ENCODE assay signal across 11 cellular contexts in the genomic region with DNA sequence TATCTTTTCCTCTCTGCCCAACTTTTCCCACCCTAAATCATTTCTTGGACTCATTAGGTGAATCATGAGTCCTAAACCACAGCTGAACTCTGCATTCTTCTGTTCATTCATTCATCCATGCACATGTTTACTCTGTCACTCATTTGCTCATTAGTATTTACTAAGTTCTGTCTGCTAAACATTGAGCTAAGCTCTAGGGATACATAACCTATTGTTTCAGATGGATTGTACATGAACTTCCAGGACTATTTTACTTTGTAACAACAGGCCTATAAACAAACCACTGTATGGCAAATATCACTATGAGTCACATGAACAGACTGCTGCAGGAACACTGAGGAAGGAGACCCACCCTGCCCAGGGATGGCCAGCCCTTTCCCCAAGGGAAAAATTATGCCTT. TPM values are rescaled to one million over a fixed set of nuclear protein-coding genes. Genes with fewer than 3 reads are reported as not detected.
DNase-seq lines count a peak whose midpoint lies in the region; ATAC-seq and TF ChIP-seq lines count a peak whose summit lies in the region.
"Had no signal": no experiment of that assay in that cellular context is flagged by ENCODE, and none has a peak within 500 bp of the region (broad histone marks: within the 10 kb centered on the region; RNA-seq: fewer than 3 reads in every experiment).

No MANE protein-coding gene starts in this region.

- H3K4me2 ChIP-seq in PC-9, result peak overlapping the region; percentile 20
- H3K4me2 ChIP-seq in osteoblast (ENCODE audit: insufficient read depth, low read length), result peak overlapping the region; percentile 62

- DNase-seq in Daoy (ENCODE audit: low read depth), result peak; percentile 77
- DNase-seq in PC-9, result peak; percentile 12 to 97
- no peak for DNase-seq in esophagus squamous epithelium (lab: John Stamatoyannopoulos, UW)
- peak; percentile 80 for DNase-seq in osteoblast (ENCODE audit: insufficient read length, low spot score, missing footprints)
- no peak for DNase-seq in SK-N-DZ (ENCODE audit: low spot score)
- DNase-seq in activated CD4-positive, alpha-beta T cell treated with anti-CD3 and anti-CD28 coated beads for 36 hours, result no peak
- no peak for DNase-seq in NCI-H345 (lab: John Stamatoyannopoulos, UW)
- DNase-seq in effector CD8-positive, alpha-beta T cell (lab: John Stamatoyannopoulos, UW), result no peak
- DNase-seq: activated CD4-positive, alpha-beta T cell treated with anti-CD3 and anti-CD28 coated beads, Interleukin-2, amount 10 ng/mL, durations not matched to agents 7 days and 5 days; NK-92 treated with Interleukin-12 subunit alpha and Interleukin-12 subunit beta, amount 100 ng/mL, for 24 hours had no signal

- H2AFZ ChIP-seq in PC-9, result no peak overlapping the region
- no peak overlapping the region for H2AFZ ChIP-seq in osteoblast (ENCODE audit: low read length)
- H2AFZ ChIP-seq: parathyroid adenoma had no signal

- H3K36me3 ChIP-seq in PC-9 (ENCODE audit: low read depth) (no peaks in the 10 kb centered on the region), esophagus squamous epithelium (no peaks in the 10 kb centered on the region), osteoblast (ENCODE audit: insufficient read depth, low read length) (no peaks in the 10 kb centered on the region)

- POLR2A ChIA-PET in PC-9 (lab: Charles Lee; ENCODE audit: unreplicated experiment), result interaction anchor here (0.6 to 0.7 kb wide), 2 partner anchors 28 to 83 kb away, joined by 4 to 6 read pairs; a partner anchor contains a TSS
- POLR2A ChIA-PET in activated CD4-positive, alpha-beta T cell treated with anti-CD3 and anti-CD28 coated beads for 36 hours (lab: Charles Lee), result no interaction called here

- no peak for TF ChIP-seq CTCF in PC-9 (conservative IDR thresholded peaks at IDR 0.05)
- TF ChIP-seq CTCF in esophagus squamous epithelium (IDR thresholded peaks at IDR 0.05), result no peak
- no peak for TF ChIP-seq CTCF in osteoblast (IDR thresholded peaks at IDR 0.05; ENCODE audit: extremely low read depth, low read depth, low read length)

- H3K27me3 ChIP-seq in PC-9 (ENCODE audit: insufficient read depth, low read depth), result no peaks in the 10 kb centered on the region
- no peaks in the 10 kb centered on the region for H3K27me3 ChIP-seq in esophagus squamous epithelium
- no peaks in the 10 kb centered on the region for H3K27me3 ChIP-seq in osteoblast (ENCODE audit: insufficient read depth, low read length)

- no peaks in the 10 kb centered on the region for H3K9me3 ChIP-seq in PC-9 (ENCODE audit: insufficient read depth, low read depth)
- no peaks in the 10 kb centered on the region for H3K9me3 ChIP-seq in esophagus squamous epithelium
- H3K9me3 ChIP-seq in osteoblast (ENCODE audit: low read depth, low read length), result no peaks in the 10 kb centered on the region

- no TSS peak for BruUV-seq in PC-9 (replicated peaks; lab: Mats Ljungman, UMichigan)

- H3K27ac Mint-ChIP-seq in activated CD4-positive, alpha-beta T cell treated with anti-CD3 and anti-CD28 coated beads for 36 hours, result no peak overlapping the region
- H3K27ac Mint-ChIP-seq: activated CD4-positive, alpha-beta T cell treated with anti-CD3 and anti-CD28 coated beads, Interleukin-2, amount 10 ng/mL, durations not matched to agents 7 days and 5 days had no signal

- ATAC-seq in activated CD4-positive, alpha-beta T cell treated with anti-CD3 and anti-CD28 coated beads for 36 hours, result no peak

- intact Hi-C loops in PC-9 (cut with micrococcal nuclease; ENCODE audit: unreplicated experiment), result no loop called here
- intact Hi-C loops in esophagus squamous epithelium (cut with DNase I), result no loop called here
- intact Hi-C loops in activated CD4-positive, alpha-beta T cell treated with anti-CD3 and anti-CD28 coated beads for 36 hours (cut with DNase I, micrococcal nuclease), result no loop called here

- H3K27me3 Mint-ChIP-seq in activated CD4-positive, alpha-beta T cell treated with anti-CD3 and anti-CD28 coated beads for 36 hours, result peaks cover 3% of the 10 kb centered on the region
- H3K27me3 Mint-ChIP-seq: activated CD4-positive, alpha-beta T cell treated with anti-CD3 and anti-CD28 coated beads, Interleukin-2, amount 10 ng/mL, durations not matched to agents 7 days and 5 days had no signal

- H3K4me3 ChIP-seq in PC-9, result no peak overlapping the region
- no peak overlapping the region for H3K4me3 ChIP-seq in esophagus squamous epithelium
- no peak overlapping the region for H3K4me3 ChIP-seq in osteoblast (ENCODE audit: insufficient read depth, low read length)

- H3K79me2 ChIP-seq in PC-9 (ENCODE audit: low read depth) (no peaks in the 10 kb centered on the region), osteoblast (ENCODE audit: insufficient read depth, low read length) (no peaks in the 10 kb centered on the region)
- H3K79me2 ChIP-seq: parathyroid adenoma had no signal

- TF ChIP-seq POLR2A in esophagus squamous epithelium (IDR thresholded peaks at IDR 0.05), result no peak

- H3K4me3 Mint-ChIP-seq in activated CD4-positive, alpha-beta T cell treated with anti-CD3 and anti-CD28 coated beads for 36 hours, result no peak overlapping the region
- H3K4me3 Mint-ChIP-seq: activated CD4-positive, alpha-beta T cell treated with anti-CD3 and anti-CD28 coated beads, Interleukin-2, amount 10 ng/mL, durations not matched to agents 7 days and 5 days had no signal

- H3K36me3 Mint-ChIP-seq in activated CD4-positive, alpha-beta T cell treated with anti-CD3 and anti-CD28 coated beads for 36 hours (ENCODE audit: low read depth), result no peaks in the 10 kb centered on the region

- CTCF ChIA-PET in PC-9 (lab: Charles Lee), result no interaction called here
- CTCF ChIA-PET in activated CD4-positive, alpha-beta T cell treated with anti-CD3 and anti-CD28 coated beads for 36 hours (lab: Charles Lee), result interaction anchor here (0.5 kb wide), 1 partner anchor 239 kb away, joined by 3 read pairs; no protein-coding TSS in a partner anchor

- no peaks in the 10 kb centered on the region for H3K9me2 ChIP-seq in PC-9 (ENCODE audit: insufficient read depth)

- peaks cover 3% of the 10 kb centered on the region for H3K4me1 Mint-ChIP-seq in activated CD4-positive, alpha-beta T cell treated with anti-CD3 and anti-CD28 coated beads for 36 hours
- H3K4me1 Mint-ChIP-seq: activated CD4-positive, alpha-beta T cell treated with anti-CD3 and anti-CD28 coated beads, Interleukin-2, amount 10 ng/mL, durations not matched to agents 7 days and 5 days had no signal

- H4K20me1 ChIP-seq in PC-9 (ENCODE audit: insufficient read depth), result no peaks in the 10 kb centered on the region
- H4K20me1 ChIP-seq in osteoblast (ENCODE audit: insufficient read depth, low read length), result no peaks in the 10 kb centered on the region

- peaks cover 22% of the 10 kb centered on the region for H3F3A ChIP-seq in PC-9 (ENCODE audit: insufficient read depth, low read depth)

- peaks cover 23% of the 10 kb centered on the region for H3K4me1 ChIP-seq in PC-9 (replicated peaks; ENCODE audit: insufficient read depth)
- H3K4me1 ChIP-seq in esophagus squamous epithelium, result peaks cover 0 to 18% (median 16%) of the 10 kb centered on the region in 3 donors
- H3K4me1 ChIP-seq in osteoblast (ENCODE audit: insufficient read depth, low read length), result peaks cover 15% of the 10 kb centered on the region
- H3K4me1 ChIP-seq: parathyroid adenoma had no signal

- no peaks in the 10 kb centered on the region for H3K9me3 Mint-ChIP-seq in activated CD4-positive, alpha-beta T cell treated with anti-CD3 and anti-CD28 coated beads for 36 hours (ENCODE audit: low read depth)
- H3K9me3 Mint-ChIP-seq: activated CD4-positive, alpha-beta T cell treated with anti-CD3 and anti-CD28 coated beads, Interleukin-2, amount 10 ng/mL, durations not matched to agents 7 days and 5 days had no signal

- H3K27ac ChIP-seq in PC-9 (peak overlapping the region; percentile 25), esophagus squamous epithelium (peak overlapping the region in 3 of 4 donors; percentile 10 to 51 (median 43)), osteoblast (ENCODE audit: low read depth, low read length) (peak overlapping the region; percentile 90)
- H3K27ac ChIP-seq: parathyroid adenoma had no signal

RNA-seq across cellular contexts. Expression of a gene that starts 14.6 kb away (rescaled TPM):
- total RNA-seq in Daoy (2014; rRNA removed; shearing (Covaris generic)), result 24.7 and 31.7 TPM in 2 replicates
- 26.5 and 27.1 TPM in 2 replicates for total RNA-seq in PC-9 (2021)
- 10 to 100 TPM in 3 of 4 donors, 1 to 10 TPM in 1; 9.4 to 19.1 (median 14.4) TPM for total RNA-seq in esophagus squamous epithelium
- total RNA-seq in osteoblast, result 26.8 and 29.2 TPM in 2 replicates
- polyA plus RNA-seq in SK-N-DZ (2014; cell fraction: cytosol; rRNA removed), result 18.7 and 21.8 TPM in 2 replicates
- polyA plus RNA-seq in SK-N-DZ (2014; cell fraction: nucleus; rRNA removed), result 25.6 and 29.4 TPM in 2 replicates
- total RNA-seq in activated CD4-positive, alpha-beta T cell treated with anti-CD3 and anti-CD28 coated beads for 36 hours, result 10 to 100 TPM; 19.5 to 28.4 TPM

Comparison
In these comparisons a context has a peak if more than half of its experiments do, and no peak if none do; other contexts are left out.
1. DNase-seq: peak in Daoy (single experiment), PC-9 (2 of 2) and osteoblast (single experiment); none in esophagus squamous epithelium (single experiment), SK-N-DZ (single experiment), activated CD4-positive, alpha-beta T cell treated with anti-CD3 and anti-CD28 coated beads for 36 hours (single experiment), NCI-H345 (single experiment) and effector CD8-positive, alpha-beta T cell (single experiment).
2. H3K27ac ChIP-seq: peak in every context shown above with its lines; median percentile 90 in osteoblast; 43 in esophagus squamous epithelium; 25 in PC-9.